ENCODE assay signal across 32 cellular contexts in the genomic region with DNA sequence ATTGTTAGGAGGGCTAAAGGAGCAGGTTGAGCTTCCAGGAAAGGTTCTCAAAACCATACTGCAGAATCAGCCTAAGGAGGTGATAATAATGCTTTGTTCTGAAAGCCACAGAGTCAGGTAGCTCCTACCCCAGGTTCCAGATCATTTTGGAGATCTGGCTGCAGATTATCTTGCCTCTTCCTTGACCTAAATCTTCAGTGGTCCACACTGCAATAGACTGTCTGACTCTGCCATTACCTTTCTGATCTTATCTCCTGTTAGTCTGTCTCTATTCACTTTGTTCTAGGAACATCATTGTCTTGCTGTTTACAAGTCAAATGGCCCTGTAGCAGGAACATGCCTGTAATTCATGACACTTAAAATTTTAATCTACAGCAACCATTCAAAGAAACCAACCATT.
"Had no signal": no experiment of that assay in that cellular context is flagged by ENCODE, and none has a peak within 500 bp of the region (broad histone marks: within the 10 kb centered on the region; RNA-seq: fewer than 3 reads in every experiment).

No MANE protein-coding gene starts in this region.

- H3K4me2 ChIP-seq: KMS-11, PC-9 had no signal

- H2AFZ ChIP-seq: PC-9 had no signal

- H3K9ac ChIP-seq: KMS-11 had no signal

- H3K36me3 ChIP-seq: ascending aorta, cardiac muscle cell had no signal

- H3K27ac ChIP-seq: ascending aorta, cardiac muscle cell, KMS-11, PC-9, SK-N-MC, VCaP had no signal

- DNase-seq: activated CD4-positive, alpha-beta memory T cell treated with anti-CD3 and anti-CD28 coated beads, Interleukin-2, amount 10 ng/mL, durations not matched to agents 7 days and 5 days; activated CD4-positive, alpha-beta T cell treated with anti-CD3 and anti-CD28 coated beads for 1 hour; activated CD4-positive, alpha-beta T cell treated with anti-CD3 and anti-CD28 coated beads for 48 hours; activated CD4-positive, CD25-positive, alpha-beta regulatory T cell; activated CD8-positive, alpha-beta memory T cell treated with anti-CD3 and anti-CD28 coated beads for 24 hours; activated CD8-positive, alpha-beta memory T cell treated with anti-CD3 and anti-CD28 coated beads, Interleukin-2, amount 10 ng/mL, durations not matched to agents 7 days and 5 days; activated CD8-positive, alpha-beta memory T cell treated with anti-CD3 and anti-CD28 coated beads, Interleukin-2, amount 50 U/mL, for 48 hours; activated effector memory CD4-positive, alpha-beta T cell treated with Interleukin-2 at 50 U/mL for 16 hours; activated naive CD4-positive, alpha-beta T cell treated with anti-CD3 and anti-CD28 coated beads, Interleukin-2, amount 10 ng/mL, durations not matched to agents 7 days and 5 days; activated naive CD8-positive, alpha-beta T cell treated with anti-CD3 and anti-CD28 coated beads for 36 hours; activated T-cell treated with anti-CD3 and anti-CD28 coated beads, Interleukin-2, amount 50 U/mL, for 48 hours; amygdala; NCI-H1092 treated with DMSO at 0.1 percent for 48 hours; NCI-H1417; NCI-H146; NCI-H187; NCI-H2029 treated with DMSO at 0.1 percent for 48 hours; NCI-H2107; NCI-H2171; NCI-H510A; NCI-H526; NCI-H748 treated with DMSO at 0.1 percent for 48 hours; NK-92 treated with Interleukin-12 subunit alpha and Interleukin-12 subunit beta, amount 100 ng/mL, for 24 hours; PC-9; Right ventricle myocardium superior; T-helper 9 cell had no signal

- H3K27me3 ChIP-seq: ascending aorta, cardiac muscle cell had no signal

- H3K36me3 Mint-ChIP-seq: activated naive CD4-positive, alpha-beta T cell treated with anti-CD3 and anti-CD28 coated beads, Interleukin-2, amount 10 ng/mL, durations not matched to agents 7 days and 5 days had no signal

- H3K4me3 Mint-ChIP-seq: activated CD4-positive, alpha-beta memory T cell treated with anti-CD3 and anti-CD28 coated beads, Interleukin-2, amount 10 ng/mL, durations not matched to agents 7 days and 5 days; activated CD8-positive, alpha-beta memory T cell treated with anti-CD3 and anti-CD28 coated beads, Interleukin-2, amount 10 ng/mL, durations not matched to agents 7 days and 5 days; activated naive CD4-positive, alpha-beta T cell treated with anti-CD3 and anti-CD28 coated beads, Interleukin-2, amount 10 ng/mL, durations not matched to agents 7 days and 5 days; activated naive CD8-positive, alpha-beta T cell treated with anti-CD3 and anti-CD28 coated beads for 36 hours; T-helper 1 cell treated with Interleukin-12 subunit alpha and Interleukin-12 subunit beta and Interleukin-4 antibody, amounts not matched to agents 30 μg/mL and 1 μg/mL, for 36 hours had no signal

- H3K9me3 ChIP-seq: ascending aorta had no signal

- H3K4me1 ChIP-seq: ascending aorta had no signal

- H3K9me3 Mint-ChIP-seq: activated naive CD4-positive, alpha-beta T cell treated with anti-CD3 and anti-CD28 coated beads, Interleukin-2, amount 10 ng/mL, durations not matched to agents 7 days and 5 days; activated naive CD8-positive, alpha-beta T cell treated with anti-CD3 and anti-CD28 coated beads for 36 hours; T-helper 1 cell treated with Interleukin-12 subunit alpha and Interleukin-12 subunit beta and Interleukin-4 antibody, amounts not matched to agents 30 μg/mL and 1 μg/mL, for 36 hours had no signal

- H3K27ac Mint-ChIP-seq: activated CD4-positive, alpha-beta memory T cell treated with anti-CD3 and anti-CD28 coated beads, Interleukin-2, amount 10 ng/mL, durations not matched to agents 7 days and 5 days; activated CD8-positive, alpha-beta memory T cell treated with anti-CD3 and anti-CD28 coated beads, Interleukin-2, amount 10 ng/mL, durations not matched to agents 7 days and 5 days; activated naive CD4-positive, alpha-beta T cell treated with anti-CD3 and anti-CD28 coated beads, Interleukin-2, amount 10 ng/mL, durations not matched to agents 7 days and 5 days; T-helper 1 cell treated with Interleukin-12 subunit alpha and Interleukin-12 subunit beta and Interleukin-4 antibody, amounts not matched to agents 30 μg/mL and 1 μg/mL, for 36 hours had no signal

- H3K4me1 Mint-ChIP-seq: activated naive CD4-positive, alpha-beta T cell treated with anti-CD3 and anti-CD28 coated beads, Interleukin-2, amount 10 ng/mL, durations not matched to agents 7 days and 5 days had no signal

- H3K27me3 Mint-ChIP-seq: activated CD4-positive, alpha-beta memory T cell treated with anti-CD3 and anti-CD28 coated beads, Interleukin-2, amount 10 ng/mL, durations not matched to agents 7 days and 5 days; activated CD8-positive, alpha-beta memory T cell treated with anti-CD3 and anti-CD28 coated beads, Interleukin-2, amount 10 ng/mL, durations not matched to agents 7 days and 5 days; activated naive CD4-positive, alpha-beta T cell treated with anti-CD3 and anti-CD28 coated beads, Interleukin-2, amount 10 ng/mL, durations not matched to agents 7 days and 5 days; activated naive CD8-positive, alpha-beta T cell treated with anti-CD3 and anti-CD28 coated beads for 36 hours had no signal

- H3K4me3 ChIP-seq: ascending aorta, cardiac muscle cell, PC-9, SK-N-MC had no signal

- ATAC-seq: activated CD8-positive, alpha-beta memory T cell treated with anti-CD3 and anti-CD28 coated beads, Interleukin-2, amount 10 ng/mL, durations not matched to agents 7 days and 5 days had no signal
